Comparison of ENCODE assay signal across 10 cellular contexts in genomic region chr2:28378679-28379392, GRCh38. TPM values are rescaled to one million over a fixed set of nuclear protein-coding genes. Genes with fewer than 3 reads are reported as not detected.
DNase-seq lines count a peak whose midpoint lies in the region; ATAC-seq, FAIRE-seq and TF ChIP-seq lines count a peak whose summit lies in the region.
"Had no signal": no experiment of that assay in that cellular context is flagged by ENCODE, and none has a peak within 500 bp of the region (broad histone marks: within the 10 kb centered on the region; RNA-seq: fewer than 3 reads in every experiment).

No MANE protein-coding gene starts in this region.

- H3K4me3 Mint-ChIP-seq in activated CD4-positive, alpha-beta T cell treated with anti-CD3 and anti-CD28 coated beads for 36 hours: peak overlapping the region; percentile 0
- peak overlapping the region; percentile 67 for H3K4me3 Mint-ChIP-seq in T-helper 17 cell

- TF ChIP-seq POLR2A in suprapubic skin (IDR thresholded peaks at IDR 0.05): no peak

- peak; percentile 43 for ATAC-seq in activated CD4-positive, alpha-beta T cell treated with anti-CD3 and anti-CD28 coated beads for 36 hours
- ATAC-seq in T-helper 17 cell (peak; percentile 44), lower lobe of right lung (peak; percentile 7 to 9), esophagus mucosa (no peak)

- no peaks in the 10 kb centered on the region for H3K9me3 Mint-ChIP-seq in activated CD4-positive, alpha-beta T cell treated with anti-CD3 and anti-CD28 coated beads for 36 hours (ENCODE audit: low read depth)

- H3K4me3 ChIP-seq in lower lobe of right lung (no peak overlapping the region), suprapubic skin (no peak overlapping the region)
- H3K4me3 ChIP-seq: right lobe of liver had no signal

- H3K27me3 Mint-ChIP-seq in activated CD4-positive, alpha-beta T cell treated with anti-CD3 and anti-CD28 coated beads for 36 hours: no peaks in the 10 kb centered on the region
- H3K27me3 Mint-ChIP-seq in T-helper 17 cell: no peaks in the 10 kb centered on the region

- intact Hi-C loops in activated CD4-positive, alpha-beta T cell treated with anti-CD3 and anti-CD28 coated beads for 36 hours (cut with DNase I, micrococcal nuclease): no loop called here
- intact Hi-C loops in lower lobe of right lung (cut with DNase I): no loop called here

- no peak for DNase-seq in activated CD4-positive, alpha-beta T cell treated with anti-CD3 and anti-CD28 coated beads for 36 hours
- DNase-seq in activated CD4-positive, alpha-beta T cell treated with anti-CD3 and anti-CD28 coated beads, Interleukin-2, amount 50 U/mL, for 1 hour: no peak
- DNase-seq in T-helper 17 cell (no peak), lower lobe of right lung (no peak), suprapubic skin (ENCODE audit: low spot score in 2 of 2) (no peak), frontal cortex (ENCODE audit: low spot score in 2 of 2) (no peak)
- no peak for DNase-seq in activated CD4-positive, CD25-positive, alpha-beta regulatory T cell treated with anti-CD3 and anti-CD28 coated beads, Interleukin-2, amount 50 U/mL, for 72 hours

- FAIRE-seq in frontal cortex (lab: Jason Lieb, UNC): no peak
- FAIRE-seq: A204.1 had no signal

- H3K9me3 ChIP-seq in T-helper 17 cell (ENCODE audit: control insufficient read depth, low read length, poor library complexity, severe bottlenecking) (no peaks in the 10 kb centered on the region), lower lobe of right lung (no peaks in the 10 kb centered on the region), suprapubic skin (no peaks in the 10 kb centered on the region)
- H3K9me3 ChIP-seq: right lobe of liver had no signal

- peak overlapping the region; percentile 63 for H3K27ac Mint-ChIP-seq in activated CD4-positive, alpha-beta T cell treated with anti-CD3 and anti-CD28 coated beads for 36 hours
- peak overlapping the region; percentile 67 for H3K27ac Mint-ChIP-seq in T-helper 17 cell

- H3K36me3 ChIP-seq in lower lobe of right lung (no peaks in the 10 kb centered on the region), suprapubic skin (no peaks in the 10 kb centered on the region)
- H3K36me3 ChIP-seq: right lobe of liver had no signal

- peak overlapping the region; percentile 1 for H3K27ac ChIP-seq in lower lobe of right lung
- H3K27ac ChIP-seq in suprapubic skin: peak overlapping the region; percentile 91
- H3K27ac ChIP-seq: right lobe of liver had no signal

- TF ChIP-seq EP300 in suprapubic skin (IDR thresholded peaks at IDR 0.05): no peak

- H3K4me1 ChIP-seq in lower lobe of right lung (peaks cover 23% of the 10 kb centered on the region), suprapubic skin (peaks cover 57% of the 10 kb centered on the region)

- POLR2A ChIA-PET in activated CD4-positive, alpha-beta T cell treated with anti-CD3 and anti-CD28 coated beads for 36 hours (lab: Charles Lee): interaction anchor here (0.5 to 0.9 kb wide), 4 partner anchors 17 to 697 kb away, joined by 3 to 5 read pairs (median 4); no protein-coding TSS in a partner anchor

- no peaks in the 10 kb centered on the region for H3K27me3 ChIP-seq in lower lobe of right lung (ENCODE audit: low read depth)
- H3K27me3 ChIP-seq in suprapubic skin: no peaks in the 10 kb centered on the region
- H3K27me3 ChIP-seq: right lobe of liver had no signal

- H3K36me3 Mint-ChIP-seq in activated CD4-positive, alpha-beta T cell treated with anti-CD3 and anti-CD28 coated beads for 36 hours (ENCODE audit: low read depth): no peaks in the 10 kb centered on the region
- no peaks in the 10 kb centered on the region for H3K36me3 Mint-ChIP-seq in T-helper 17 cell (ENCODE audit: low read depth)

- 69% methylated on average over 11 of the region's 13 CpGs for WGBS in suprapubic skin

- TF ChIP-seq CTCF in lower lobe of right lung (IDR thresholded peaks at IDR 0.05) (no peak), suprapubic skin (IDR thresholded peaks at IDR 0.05) (no peak)

- H3K4me1 Mint-ChIP-seq in activated CD4-positive, alpha-beta T cell treated with anti-CD3 and anti-CD28 coated beads for 36 hours: peaks cover 20% of the 10 kb centered on the region
- peaks cover 22% of the 10 kb centered on the region for H3K4me1 Mint-ChIP-seq in T-helper 17 cell

- CTCF ChIA-PET in activated CD4-positive, alpha-beta T cell treated with anti-CD3 and anti-CD28 coated beads for 36 hours (lab: Charles Lee): interaction anchor here (0.6 to 1.4 kb wide), 6 partner anchors 17 to 624 kb away, joined by 3 to 6 read pairs (median 4); no protein-coding TSS in a partner anchor

RNA-seq across cellular contexts. Expression of gene FOSL2, which starts 13.8 kb away (rescaled TPM):
- 100 to 1,000 TPM; 135 to 225 TPM for total RNA-seq in activated CD4-positive, alpha-beta T cell treated with anti-CD3 and anti-CD28 coated beads for 36 hours
- 100 to 1,000 TPM; 114 to 153 TPM for total RNA-seq in T-helper 17 cell
- 74.9 TPM for total RNA-seq in lower lobe of right lung
- total RNA-seq in suprapubic skin: 100 to 1,000 TPM; 298 to 370 (median 337) TPM
- 166 TPM for total RNA-seq in esophagus mucosa
- total RNA-seq in frontal cortex: 20.0 TPM
